2 cellular contexts compared by ENCODE assay signal in genomic region chr17:27526603-27527002, GRCh38.
TF ChIP-seq lines count a peak whose summit lies in the region.

No MANE protein-coding gene starts in this region.

TF ChIP-seq in endothelial cell of umbilical vein, 7 proteins besides CTCF, POLR2A, EP300 and RAD21 (continued from another document):
- TF ChIP-seq MAX (IDR thresholded peaks at IDR 0.05; ENCODE audit: insufficient read depth, insufficient read length): no peak
- no peak for TF ChIP-seq GATA2 (IDR thresholded peaks at IDR 0.05; ENCODE audit: insufficient read depth, insufficient read length, low read depth, low read length)
- TF ChIP-seq POLR2AphosphoS5 (IDR thresholded peaks at IDR 0.05; ENCODE audit: insufficient read depth, low read depth, low read length): no peak
- no peak for TF ChIP-seq MYC (IDR thresholded peaks at IDR 0.05; ENCODE audit: low read depth, low read length)

TF ChIP-seq in HEK293T, 16 proteins besides CTCF, POLR2A, EP300 and RAD21 (continued from another document):
- TF ChIP-seq SP1 (IDR thresholded peaks at IDR 0.05) (no peak), FOXM1 (IDR thresholded peaks at IDR 0.05; ENCODE audit: borderline replicate concordance) (no peak), FOXA1 (IDR thresholded peaks at IDR 0.05) (no peak), ELF4 (IDR thresholded peaks at IDR 0.05) (no peak)
- TF ChIP-seq, protein P1, sequence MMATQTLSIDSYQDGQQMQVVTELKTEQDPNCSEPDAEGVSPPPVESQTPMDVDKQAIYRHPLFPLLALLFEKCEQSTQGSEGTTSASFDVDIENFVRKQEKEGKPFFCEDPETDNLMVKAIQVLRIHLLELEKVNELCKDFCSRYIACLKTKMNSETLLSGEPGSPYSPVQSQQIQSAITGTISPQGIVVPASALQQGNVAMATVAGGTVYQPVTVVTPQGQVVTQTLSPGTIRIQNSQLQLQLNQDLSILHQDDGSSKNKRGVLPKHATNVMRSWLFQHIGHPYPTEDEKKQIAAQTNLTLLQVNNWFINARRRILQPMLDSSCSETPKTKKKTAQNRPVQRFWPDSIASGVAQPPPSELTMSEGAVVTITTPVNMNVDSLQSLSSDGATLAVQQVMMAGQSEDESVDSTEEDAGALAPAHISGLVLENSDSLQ (IDR thresholded peaks at IDR 0.05): no peak
